ENCODE assay signal across 17 cellular contexts in the genomic region with DNA sequence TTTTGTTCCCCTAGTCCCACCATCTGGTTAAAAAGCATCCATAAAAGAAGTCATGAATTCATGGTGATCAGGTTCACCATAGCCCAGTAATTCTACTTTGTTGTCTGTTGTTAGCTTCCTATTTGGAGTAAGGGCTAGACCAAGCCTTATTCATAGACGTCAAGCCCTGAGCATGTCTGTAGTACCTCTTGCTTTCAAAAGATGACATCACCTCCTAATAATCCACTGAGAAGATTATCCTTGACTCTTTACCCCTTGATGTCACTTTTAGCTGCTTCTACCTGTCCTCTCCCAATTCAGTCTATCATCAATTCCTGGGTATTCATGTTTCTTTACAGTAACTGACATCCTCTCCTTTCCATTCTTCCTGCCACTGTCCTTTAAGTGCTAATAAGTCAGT.
DNase-seq lines count a peak whose midpoint lies in the region; ATAC-seq, FAIRE-seq and TF ChIP-seq lines count a peak whose summit lies in the region.
"Had no signal": no experiment of that assay in that cellular context is flagged by ENCODE, and none has a peak within 500 bp of the region (broad histone marks: within the 10 kb centered on the region; RNA-seq: fewer than 3 reads in every experiment).

No MANE protein-coding gene starts in this region.

- H3K9me3 Mint-ChIP-seq in activated naive CD8-positive, alpha-beta T cell treated with anti-CD3 and anti-CD28 coated beads for 36 hours = no peaks in the 10 kb centered on the region
- H3K9me3 Mint-ChIP-seq: HFFc6 had no signal

- POLR2A ChIA-PET in A549 (lab: Yijun Ruan, JAX) = no interaction called here

- no peak overlapping the region for H3K4me2 ChIP-seq in A549
- H3K4me2 ChIP-seq: KMS-11, SK-N-SH had no signal

- H3K4me3 Mint-ChIP-seq in activated naive CD8-positive, alpha-beta T cell treated with anti-CD3 and anti-CD28 coated beads for 36 hours = no peak overlapping the region
- H3K4me3 Mint-ChIP-seq: CD4-positive, CD25-positive, alpha-beta regulatory T cell had no signal

- no peak overlapping the region for H3K27ac ChIP-seq in A549
- H3K27ac ChIP-seq: HL-60, KMS-11 had no signal

- peaks cover 10% of the 10 kb centered on the region for H3K4me1 ChIP-seq in A549

- H3K4me1 Mint-ChIP-seq in activated naive CD8-positive, alpha-beta T cell treated with anti-CD3 and anti-CD28 coated beads for 36 hours = no peaks in the 10 kb centered on the region
- H3K4me1 Mint-ChIP-seq: CD4-positive, CD25-positive, alpha-beta regulatory T cell had no signal

- WGBS in A549 (ENCODE audit: missing lambda C conversion rate) = 70% methylated on average over 1 of the region's 1 CpG

- H3K9me3 ChIP-seq in A549 = no peaks in the 10 kb centered on the region
- H3K9me3 ChIP-seq: SK-N-SH had no signal

- peaks cover 6% of the 10 kb centered on the region for H3K27me3 Mint-ChIP-seq in activated naive CD8-positive, alpha-beta T cell treated with anti-CD3 and anti-CD28 coated beads for 36 hours

- no peak for TF ChIP-seq CTCF in A549 (IDR thresholded peaks at IDR 0.05)
- no peak for TF ChIP-seq CTCF in epithelial cell of esophagus (IDR thresholded peaks at IDR 0.05; ENCODE audit: insufficient read depth, low read depth, low read length, missing control alignments)

- DNase-seq in A549 (ENCODE audit: low read depth in 1 of 2, low spot score in 1 of 2) = no peak
- peak; percentile 10 for DNase-seq in HPDE6-E6E7 (ENCODE audit: extremely low spot score)
- peak; percentile 73 for DNase-seq in epithelial cell of esophagus (ENCODE audit: low read depth)
- DNase-seq in kidney tubule cell (ENCODE audit: low spot score) = peak; percentile 11
- no peak for DNase-seq in DMS79 (lab: John Stamatoyannopoulos, UW)
- no peak for DNase-seq in activated naive CD8-positive, alpha-beta T cell treated with anti-CD3 and anti-CD28 coated beads for 36 hours
- DNase-seq: CD4-positive, CD25-positive, alpha-beta regulatory T cell; DMS79 treated with DMSO at 0.1 percent for 48 hours; HFFc6; NCI-H1694; NCI-H446 treated with DMSO at 0.1 percent for 48 hours; NK-92 treated with Interleukin-12 subunit alpha and Interleukin-12 subunit beta, amount 100 ng/mL, for 24 hours; SIG-M5; SK-N-SH had no signal

- CTCF ChIA-PET in A549 (lab: Yijun Ruan, JAX) = interaction anchor here (0.7 kb wide), 1 partner anchor 28 kb away, joined by 3 read pairs; no protein-coding TSS in a partner anchor

- H3K27ac Mint-ChIP-seq in activated naive CD8-positive, alpha-beta T cell treated with anti-CD3 and anti-CD28 coated beads for 36 hours = no peak overlapping the region
- H3K27ac Mint-ChIP-seq: CD4-positive, CD25-positive, alpha-beta regulatory T cell; HFFc6 had no signal

- no peak for TF ChIP-seq RAD21 in A549 (conservative IDR thresholded peaks at IDR 0.05 in 1 of 2, IDR thresholded peaks at IDR 0.05 in 1 of 2)

- no peak for TF ChIP-seq POLR2A in A549 (IDR thresholded peaks at IDR 0.05; ENCODE audit: low read length)

- ATAC-seq in A549 (no peak), HG03457 (IDR thresholded peaks at IDR 0.05; ENCODE audit: unreplicated experiment) (no peak)

- H3K36me3 Mint-ChIP-seq in activated naive CD8-positive, alpha-beta T cell treated with anti-CD3 and anti-CD28 coated beads for 36 hours = no peaks in the 10 kb centered on the region
- H3K36me3 Mint-ChIP-seq: CD4-positive, CD25-positive, alpha-beta regulatory T cell had no signal

- peak; percentile 43 for FAIRE-seq in A549 (lab: Jason Lieb, UNC)

- TF ChIP-seq EP300 in A549 (IDR thresholded peaks at IDR 0.05) = no peak

- H3K4me3 ChIP-seq in A549 (no peak overlapping the region), epithelial cell of esophagus (ENCODE audit: low read length) (no peak overlapping the region)

TF ChIP-seq in A549, 52 proteins besides CTCF, POLR2A, EP300 and RAD21 (continues in another document):
- TF ChIP-seq JUNB (IDR thresholded peaks at IDR 0.05) (no peak), ATOH8 (CRISPR knock-in tag; IDR thresholded peaks at IDR 0.05; ENCODE audit: low read depth) (no peak), SMC3 (IDR thresholded peaks at IDR 0.05) (no peak), FOSB (CRISPR knock-in tag; IDR thresholded peaks at IDR 0.05) (no peak), USF2 (IDR thresholded peaks at IDR 0.05) (no peak), CHD4 (IDR thresholded peaks at IDR 0.05; ENCODE audit: borderline replicate concordance) (no peak), ELK1 (IDR thresholded peaks at IDR 0.05; ENCODE audit: low read depth, low read length) (no peak), HOXB13 (CRISPR knock-in tag; IDR thresholded peaks at IDR 0.05; ENCODE audit: low read depth) (no peak), ZNF302 (CRISPR knock-in tag; IDR thresholded peaks at IDR 0.05) (no peak), KDM5A (IDR thresholded peaks at IDR 0.05) (no peak), TFCP2L1 (CRISPR knock-in tag; IDR thresholded peaks at IDR 0.05) (no peak), TP53 (CRISPR knock-in tag; IDR thresholded peaks at IDR 0.05) (no peak), CBX8 (IDR thresholded peaks at IDR 0.05) (no peak), FOXS1 (CRISPR knock-in tag; IDR thresholded peaks at IDR 0.05) (no peak), ZC3H11A (IDR thresholded peaks at IDR 0.05) (no peak)
- TF ChIP-seq, protein P1, sequence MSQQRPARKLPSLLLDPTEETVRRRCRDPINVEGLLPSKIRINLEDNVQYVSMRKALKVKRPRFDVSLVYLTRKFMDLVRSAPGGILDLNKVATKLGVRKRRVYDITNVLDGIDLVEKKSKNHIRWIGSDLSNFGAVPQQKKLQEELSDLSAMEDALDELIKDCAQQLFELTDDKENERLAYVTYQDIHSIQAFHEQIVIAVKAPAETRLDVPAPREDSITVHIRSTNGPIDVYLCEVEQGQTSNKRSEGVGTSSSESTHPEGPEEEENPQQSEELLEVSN (IDR thresholded peaks at IDR 0.05; ENCODE audit: borderline replicate concordance, low read depth) = no peak
- TF ChIP-seq, protein P2, sequence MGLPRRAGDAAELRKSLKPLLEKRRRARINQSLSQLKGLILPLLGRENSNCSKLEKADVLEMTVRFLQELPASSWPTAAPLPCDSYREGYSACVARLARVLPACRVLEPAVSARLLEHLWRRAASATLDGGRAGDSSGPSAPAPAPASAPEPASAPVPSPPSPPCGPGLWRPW (IDR thresholded peaks at IDR 0.05) = no peak
- TF ChIP-seq, protein P3, sequence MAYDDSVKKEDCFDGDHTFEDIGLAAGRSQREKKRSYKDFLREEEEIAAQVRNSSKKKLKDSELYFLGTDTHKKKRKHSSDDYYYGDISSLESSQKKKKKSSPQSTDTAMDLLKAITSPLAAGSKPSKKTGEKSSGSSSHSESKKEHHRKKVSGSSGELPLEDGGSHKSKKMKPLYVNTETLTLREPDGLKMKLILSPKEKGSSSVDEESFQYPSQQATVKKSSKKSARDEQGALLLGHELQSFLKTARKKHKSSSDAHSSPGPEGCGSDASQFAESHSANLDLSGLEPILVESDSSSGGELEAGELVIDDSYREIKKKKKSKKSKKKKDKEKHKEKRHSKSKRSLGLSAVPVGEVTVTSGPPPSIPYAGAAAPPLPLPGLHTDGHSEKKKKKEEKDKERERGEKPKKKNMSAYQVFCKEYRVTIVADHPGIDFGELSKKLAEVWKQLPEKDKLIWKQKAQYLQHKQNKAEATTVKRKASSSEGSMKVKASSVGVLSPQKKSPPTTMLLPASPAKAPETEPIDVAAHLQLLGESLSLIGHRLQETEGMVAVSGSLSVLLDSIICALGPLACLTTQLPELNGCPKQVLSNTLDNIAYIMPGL (CRISPR knock-in tag; IDR thresholded peaks at IDR 0.05; ENCODE audit: borderline replicate concordance) = no peak

Comparison
In these comparisons a context has a peak if more than half of its experiments do, and no peak if none do; other contexts are left out.
1. DNase-seq: peak in HPDE6-E6E7 (single experiment), epithelial cell of esophagus (single experiment) and kidney tubule cell (single experiment); none in A549 (0 of 2), DMS79 (single experiment) and activated naive CD8-positive, alpha-beta T cell treated with anti-CD3 and anti-CD28 coated beads for 36 hours (single experiment).